Comparison of ENCODE assay signal across 1 cellular context in genomic region chr19:10764340-10764894, GRCh38.
A peak's percentile ranks its signal among the peaks of the same experiment; 100 is the strongest.
TF ChIP-seq lines count a peak whose summit lies in the region.

No MANE protein-coding gene starts in this region.

TF ChIP-seq in HepG2, 621 proteins besides CTCF, POLR2A, EP300 and RAD21 (continued from another document and continues in another):
- TF ChIP-seq, protein P1, sequence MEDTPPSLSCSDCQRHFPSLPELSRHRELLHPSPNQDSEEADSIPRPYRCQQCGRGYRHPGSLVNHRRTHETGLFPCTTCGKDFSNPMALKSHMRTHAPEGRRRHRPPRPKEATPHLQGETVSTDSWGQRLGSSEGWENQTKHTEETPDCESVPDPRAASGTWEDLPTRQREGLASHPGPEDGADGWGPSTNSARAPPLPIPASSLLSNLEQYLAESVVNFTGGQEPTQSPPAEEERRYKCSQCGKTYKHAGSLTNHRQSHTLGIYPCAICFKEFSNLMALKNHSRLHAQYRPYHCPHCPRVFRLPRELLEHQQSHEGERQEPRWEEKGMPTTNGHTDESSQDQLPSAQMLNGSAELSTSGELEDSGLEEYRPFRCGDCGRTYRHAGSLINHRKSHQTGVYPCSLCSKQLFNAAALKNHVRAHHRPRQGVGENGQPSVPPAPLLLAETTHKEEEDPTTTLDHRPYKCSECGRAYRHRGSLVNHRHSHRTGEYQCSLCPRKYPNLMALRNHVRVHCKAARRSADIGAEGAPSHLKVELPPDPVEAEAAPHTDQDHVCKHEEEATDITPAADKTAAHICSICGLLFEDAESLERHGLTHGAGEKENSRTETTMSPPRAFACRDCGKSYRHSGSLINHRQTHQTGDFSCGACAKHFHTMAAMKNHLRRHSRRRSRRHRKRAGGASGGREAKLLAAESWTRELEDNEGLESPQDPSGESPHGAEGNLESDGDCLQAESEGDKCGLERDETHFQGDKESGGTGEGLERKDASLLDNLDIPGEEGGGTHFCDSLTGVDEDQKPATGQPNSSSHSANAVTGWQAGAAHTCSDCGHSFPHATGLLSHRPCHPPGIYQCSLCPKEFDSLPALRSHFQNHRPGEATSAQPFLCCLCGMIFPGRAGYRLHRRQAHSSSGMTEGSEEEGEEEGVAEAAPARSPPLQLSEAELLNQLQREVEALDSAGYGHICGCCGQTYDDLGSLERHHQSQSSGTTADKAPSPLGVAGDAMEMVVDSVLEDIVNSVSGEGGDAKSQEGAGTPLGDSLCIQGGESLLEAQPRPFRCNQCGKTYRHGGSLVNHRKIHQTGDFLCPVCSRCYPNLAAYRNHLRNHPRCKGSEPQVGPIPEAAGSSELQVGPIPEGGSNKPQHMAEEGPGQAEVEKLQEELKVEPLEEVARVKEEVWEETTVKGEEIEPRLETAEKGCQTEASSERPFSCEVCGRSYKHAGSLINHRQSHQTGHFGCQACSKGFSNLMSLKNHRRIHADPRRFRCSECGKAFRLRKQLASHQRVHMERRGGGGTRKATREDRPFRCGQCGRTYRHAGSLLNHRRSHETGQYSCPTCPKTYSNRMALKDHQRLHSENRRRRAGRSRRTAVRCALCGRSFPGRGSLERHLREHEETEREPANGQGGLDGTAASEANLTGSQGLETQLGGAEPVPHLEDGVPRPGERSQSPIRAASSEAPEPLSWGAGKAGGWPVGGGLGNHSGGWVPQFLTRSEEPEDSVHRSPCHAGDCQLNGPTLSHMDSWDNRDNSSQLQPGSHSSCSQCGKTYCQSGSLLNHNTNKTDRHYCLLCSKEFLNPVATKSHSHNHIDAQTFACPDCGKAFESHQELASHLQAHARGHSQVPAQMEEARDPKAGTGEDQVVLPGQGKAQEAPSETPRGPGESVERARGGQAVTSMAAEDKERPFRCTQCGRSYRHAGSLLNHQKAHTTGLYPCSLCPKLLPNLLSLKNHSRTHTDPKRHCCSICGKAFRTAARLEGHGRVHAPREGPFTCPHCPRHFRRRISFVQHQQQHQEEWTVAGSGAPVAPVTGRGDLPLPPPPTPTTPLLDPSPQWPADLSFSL (CRISPR knock-in tag; IDR thresholded peaks at IDR 0.05), result no peak
- no peak for TF ChIP-seq ZNF382 (CRISPR knock-in tag; IDR thresholded peaks at IDR 0.05; ENCODE audit: borderline replicate concordance)
- peak; percentile 97 for TF ChIP-seq MED1 (CRISPR knock-in tag; IDR thresholded peaks at IDR 0.05)
- no peak for TF ChIP-seq ZNF570 (CRISPR knock-in tag; IDR thresholded peaks at IDR 0.05; ENCODE audit: borderline replicate concordance)
- TF ChIP-seq ZNF350 (CRISPR knock-in tag; IDR thresholded peaks at IDR 0.05; ENCODE audit: borderline replicate concordance, low read depth), result peak; percentile 90
- no peak for TF ChIP-seq JUNB (CRISPR knock-in tag; IDR thresholded peaks at IDR 0.05; ENCODE audit: borderline replicate concordance)
- TF ChIP-seq ZNF839 (CRISPR knock-in tag; IDR thresholded peaks at IDR 0.05; ENCODE audit: borderline replicate concordance), result no peak
- no peak for TF ChIP-seq TOE1 (CRISPR knock-in tag; IDR thresholded peaks at IDR 0.05)
- TF ChIP-seq ZKSCAN5 (CRISPR knock-in tag; IDR thresholded peaks at IDR 0.05), result no peak
- no peak for TF ChIP-seq MTF2 (CRISPR knock-in tag; IDR thresholded peaks at IDR 0.05; ENCODE audit: borderline replicate concordance)
- no peak for TF ChIP-seq TIGD3 (CRISPR knock-in tag; IDR thresholded peaks at IDR 0.05; ENCODE audit: borderline replicate concordance)
- no peak for TF ChIP-seq EED (CRISPR knock-in tag; IDR thresholded peaks at IDR 0.05)
- peak; percentile 80; the same call in 1 of the 2 replicates for TF ChIP-seq PITX1 (CRISPR knock-in tag; IDR thresholded peaks at IDR 0.05)
- TF ChIP-seq SOX5 (CRISPR knock-in tag; IDR thresholded peaks at IDR 0.05; ENCODE audit: borderline replicate concordance), result peak; percentile 77; the same call in 1 of the 2 replicates
- TF ChIP-seq MTA3 (CRISPR knock-in tag; IDR thresholded peaks at IDR 0.05), result no peak
- TF ChIP-seq ZNF589 (CRISPR knock-in tag; conservative IDR thresholded peaks at IDR 0.05), result peak; percentile 78; the same call in 1 of the 2 replicates
- peak; percentile 91 for TF ChIP-seq KAT8 (CRISPR knock-in tag; IDR thresholded peaks at IDR 0.05)
- TF ChIP-seq, protein P2, sequence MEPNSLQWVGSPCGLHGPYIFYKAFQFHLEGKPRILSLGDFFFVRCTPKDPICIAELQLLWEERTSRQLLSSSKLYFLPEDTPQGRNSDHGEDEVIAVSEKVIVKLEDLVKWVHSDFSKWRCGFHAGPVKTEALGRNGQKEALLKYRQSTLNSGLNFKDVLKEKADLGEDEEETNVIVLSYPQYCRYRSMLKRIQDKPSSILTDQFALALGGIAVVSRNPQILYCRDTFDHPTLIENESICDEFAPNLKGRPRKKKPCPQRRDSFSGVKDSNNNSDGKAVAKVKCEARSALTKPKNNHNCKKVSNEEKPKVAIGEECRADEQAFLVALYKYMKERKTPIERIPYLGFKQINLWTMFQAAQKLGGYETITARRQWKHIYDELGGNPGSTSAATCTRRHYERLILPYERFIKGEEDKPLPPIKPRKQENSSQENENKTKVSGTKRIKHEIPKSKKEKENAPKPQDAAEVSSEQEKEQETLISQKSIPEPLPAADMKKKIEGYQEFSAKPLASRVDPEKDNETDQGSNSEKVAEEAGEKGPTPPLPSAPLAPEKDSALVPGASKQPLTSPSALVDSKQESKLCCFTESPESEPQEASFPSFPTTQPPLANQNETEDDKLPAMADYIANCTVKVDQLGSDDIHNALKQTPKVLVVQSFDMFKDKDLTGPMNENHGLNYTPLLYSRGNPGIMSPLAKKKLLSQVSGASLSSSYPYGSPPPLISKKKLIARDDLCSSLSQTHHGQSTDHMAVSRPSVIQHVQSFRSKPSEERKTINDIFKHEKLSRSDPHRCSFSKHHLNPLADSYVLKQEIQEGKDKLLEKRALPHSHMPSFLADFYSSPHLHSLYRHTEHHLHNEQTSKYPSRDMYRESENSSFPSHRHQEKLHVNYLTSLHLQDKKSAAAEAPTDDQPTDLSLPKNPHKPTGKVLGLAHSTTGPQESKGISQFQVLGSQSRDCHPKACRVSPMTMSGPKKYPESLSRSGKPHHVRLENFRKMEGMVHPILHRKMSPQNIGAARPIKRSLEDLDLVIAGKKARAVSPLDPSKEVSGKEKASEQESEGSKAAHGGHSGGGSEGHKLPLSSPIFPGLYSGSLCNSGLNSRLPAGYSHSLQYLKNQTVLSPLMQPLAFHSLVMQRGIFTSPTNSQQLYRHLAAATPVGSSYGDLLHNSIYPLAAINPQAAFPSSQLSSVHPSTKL (CRISPR knock-in tag; IDR thresholded peaks at IDR 0.05), result peak; percentile 97
- TF ChIP-seq ZNF281 (CRISPR knock-in tag; IDR thresholded peaks at IDR 0.05; ENCODE audit: borderline replicate concordance), result peak; percentile 97
- TF ChIP-seq ZNF510 (CRISPR knock-in tag; IDR thresholded peaks at IDR 0.05; ENCODE audit: low read depth), result no peak
- TF ChIP-seq ZNF253 (CRISPR knock-in tag; IDR thresholded peaks at IDR 0.05; ENCODE audit: borderline replicate concordance), result 0 out of 2 replicates have a peak, but pooled peaks have one; percentile 63
- no peak for TF ChIP-seq RFX5 (IDR thresholded peaks at IDR 0.05; ENCODE audit: low read depth, low read length)
- TF ChIP-seq, protein P3, sequence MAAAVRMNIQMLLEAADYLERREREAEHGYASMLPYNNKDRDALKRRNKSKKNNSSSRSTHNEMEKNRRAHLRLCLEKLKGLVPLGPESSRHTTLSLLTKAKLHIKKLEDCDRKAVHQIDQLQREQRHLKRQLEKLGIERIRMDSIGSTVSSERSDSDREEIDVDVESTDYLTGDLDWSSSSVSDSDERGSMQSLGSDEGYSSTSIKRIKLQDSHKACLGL (CRISPR knock-in tag; IDR thresholded peaks at IDR 0.05), result peak; percentile 70; the same call in 1 of the 2 replicates
- 0 out of 2 replicates have a peak, but pooled peaks have one; percentile 3 for TF ChIP-seq ZNF83 (CRISPR knock-in tag; IDR thresholded peaks at IDR 0.05; ENCODE audit: borderline replicate concordance)
- no peak for TF ChIP-seq ONECUT2 (CRISPR knock-in tag; IDR thresholded peaks at IDR 0.05)
- no peak for TF ChIP-seq ZNF777 (CRISPR knock-in tag; IDR thresholded peaks at IDR 0.05)
- no peak for TF ChIP-seq NCOA5 (CRISPR knock-in tag; IDR thresholded peaks at IDR 0.05)
- TF ChIP-seq ZBTB8A (CRISPR knock-in tag; IDR thresholded peaks at IDR 0.05; ENCODE audit: borderline replicate concordance, low read depth), result no peak
- TF ChIP-seq TBX2 (CRISPR knock-in tag; IDR thresholded peaks at IDR 0.05; ENCODE audit: borderline replicate concordance), result peak; percentile 94
- no peak for TF ChIP-seq PHB2 (IDR thresholded peaks at IDR 0.05; ENCODE audit: partially characterized antibody)
- TF ChIP-seq, protein P4, sequence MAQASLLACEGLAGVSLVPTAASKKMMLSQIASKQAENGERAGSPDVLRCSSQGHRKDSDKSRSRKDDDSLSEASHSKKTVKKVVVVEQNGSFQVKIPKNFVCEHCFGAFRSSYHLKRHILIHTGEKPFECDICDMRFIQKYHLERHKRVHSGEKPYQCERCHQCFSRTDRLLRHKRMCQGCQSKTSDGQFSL (CRISPR knock-in tag; IDR thresholded peaks at IDR 0.05), result peak; percentile 74; the same call in 1 of the 2 replicates
- no peak for TF ChIP-seq AFF4 (CRISPR knock-in tag; IDR thresholded peaks at IDR 0.05)
- peak; percentile 65 for TF ChIP-seq GABPB1 (CRISPR knock-in tag; IDR thresholded peaks at IDR 0.05)
- TF ChIP-seq THRA (CRISPR knock-in tag; IDR thresholded peaks at IDR 0.05; ENCODE audit: borderline replicate concordance), result peak; percentile 95
- no peak for TF ChIP-seq ZNF737 (CRISPR knock-in tag; IDR thresholded peaks at IDR 0.05; ENCODE audit: borderline replicate concordance)
- peak; percentile 93; the same call in 1 of the 2 replicates for TF ChIP-seq ZNF224 (CRISPR knock-in tag; IDR thresholded peaks at IDR 0.05)
- TF ChIP-seq ZNF775 (CRISPR knock-in tag; IDR thresholded peaks at IDR 0.05; ENCODE audit: borderline replicate concordance), result no peak
- no peak for TF ChIP-seq ZFP41 (CRISPR knock-in tag; IDR thresholded peaks at IDR 0.05; ENCODE audit: borderline replicate concordance)
